In the genomic region with DNA sequence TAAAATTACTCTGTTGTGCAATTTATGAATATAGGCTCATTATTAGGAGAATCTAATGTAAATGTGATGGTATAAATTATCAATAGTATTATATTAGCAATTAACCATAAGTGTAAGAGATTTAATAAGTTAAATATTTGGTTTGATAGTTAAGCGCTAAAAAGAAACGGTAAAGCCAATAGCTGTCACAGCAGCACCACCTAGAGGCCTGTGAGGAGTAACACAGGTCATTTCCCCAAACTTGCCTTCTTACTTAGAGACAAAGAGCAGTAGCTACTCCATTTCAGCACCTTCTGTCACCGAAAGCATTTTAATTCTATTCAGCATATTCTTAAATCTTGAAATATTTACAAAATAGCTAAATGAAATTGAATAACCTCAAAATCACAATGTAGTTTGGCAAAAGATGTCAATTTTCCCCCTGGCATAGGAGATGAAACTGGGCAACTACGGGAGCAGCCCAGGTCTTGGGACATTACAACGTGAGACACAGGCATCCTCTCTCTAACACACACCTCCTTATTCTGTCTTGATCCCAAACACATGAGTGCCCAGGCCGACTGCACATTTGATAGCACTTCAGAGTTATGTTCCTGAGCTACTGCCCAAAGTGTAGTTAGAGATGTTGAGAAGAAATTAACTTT, we compare ENCODE assay signal across 8 cellular contexts. TPM values are rescaled to one million over a fixed set of nuclear protein-coding genes. Genes with fewer than 3 reads are reported as not detected.
A peak's percentile ranks its signal among the peaks of the same experiment; 100 is the strongest.
DNase-seq lines count a peak whose midpoint lies in the region; ATAC-seq and TF ChIP-seq lines count a peak whose summit lies in the region.

No MANE protein-coding gene starts in this region.

- no peaks in the 10 kb centered on the region for H3K4me1 ChIP-seq in Peyer's patch

- TF ChIP-seq CTCF in 22Rv1 (IDR thresholded peaks at IDR 0.05) (peak; percentile 87), GM06990 (IDR thresholded peaks at IDR 0.05; ENCODE audit: insufficient read depth, low read length, poor library complexity, severe bottlenecking) (peak; percentile 82), Peyer's patch (IDR thresholded peaks at IDR 0.05) (peak; percentile 50 to 88 (median 82)), foreskin fibroblast (IDR thresholded peaks at IDR 0.05; ENCODE audit: low read depth, low read length) (peak; percentile 93), progenitor cell of endocrine pancreas (IDR thresholded peaks at IDR 0.05; ENCODE audit: unreplicated experiment) (peak; percentile 95)

- peak; percentile 55 for ATAC-seq in HG03342 (IDR thresholded peaks at IDR 0.05; ENCODE audit: unreplicated experiment)
- peak; percentile 60 for ATAC-seq in activated T-helper 17 cell treated with anti-CD3 and anti-CD28 coated beads, Interleukin-2, amount 50 U/mL, for 72 hours (replicated peaks)

- H3K4me3 Mint-ChIP-seq in activated T-helper 17 cell treated with anti-CD3 and anti-CD28 coated beads, Interleukin-2, amount 50 U/mL, for 72 hours, result no peak overlapping the region
- H3K4me3 Mint-ChIP-seq in progenitor cell of endocrine pancreas (ENCODE audit: low read depth), result no peak overlapping the region

- H3K36me3 Mint-ChIP-seq in activated T-helper 17 cell treated with anti-CD3 and anti-CD28 coated beads, Interleukin-2, amount 50 U/mL, for 72 hours (ENCODE audit: low read depth), result no peaks in the 10 kb centered on the region
- no peaks in the 10 kb centered on the region for H3K36me3 Mint-ChIP-seq in progenitor cell of endocrine pancreas (ENCODE audit: insufficient read depth)

- H3K4me1 Mint-ChIP-seq in activated T-helper 17 cell treated with anti-CD3 and anti-CD28 coated beads, Interleukin-2, amount 50 U/mL, for 72 hours, result no peaks in the 10 kb centered on the region
- peaks cover 9% of the 10 kb centered on the region for H3K4me1 Mint-ChIP-seq in progenitor cell of endocrine pancreas (ENCODE audit: low read depth)

- no peak overlapping the region for H3K27ac ChIP-seq in 22Rv1
- H3K27ac ChIP-seq in Peyer's patch, result no peak overlapping the region

- H3K4me3 ChIP-seq in GM06990 (replicated peaks; ENCODE audit: low read depth, low read length) (no peak overlapping the region), Peyer's patch (no peak overlapping the region), foreskin fibroblast (ENCODE audit: low read depth in 1 of 2, low read length in 2 of 2) (no peak overlapping the region)

- no peak overlapping the region for H3K27ac Mint-ChIP-seq in activated T-helper 17 cell treated with anti-CD3 and anti-CD28 coated beads, Interleukin-2, amount 50 U/mL, for 72 hours
- no peak overlapping the region for H3K27ac Mint-ChIP-seq in progenitor cell of endocrine pancreas

- H3K27me3 ChIP-seq in GM06990 (replicated peaks; ENCODE audit: control insufficient read depth, insufficient read depth, low read length) (no peaks in the 10 kb centered on the region; the same call in 1 of the 2 replicates), Peyer's patch (no peaks in the 10 kb centered on the region)

- no peak for TF ChIP-seq POLR2A in Peyer's patch (IDR thresholded peaks at IDR 0.05)

- H3K36me3 ChIP-seq in GM06990 (ENCODE audit: control insufficient read depth, insufficient read depth, low read length) (no peaks in the 10 kb centered on the region), Peyer's patch (no peaks in the 10 kb centered on the region)

- no peaks in the 10 kb centered on the region for H3K27me3 Mint-ChIP-seq in activated T-helper 17 cell treated with anti-CD3 and anti-CD28 coated beads, Interleukin-2, amount 50 U/mL, for 72 hours
- peaks cover 4% of the 10 kb centered on the region for H3K27me3 Mint-ChIP-seq in progenitor cell of endocrine pancreas

- DNase-seq in GM06990 (ENCODE audit: extremely low read depth, insufficient read length) (no peak), Peyer's patch (peak in 1 of 3 donors; percentile 74), foreskin fibroblast (peak; percentile 36 to 75), progenitor cell of endocrine pancreas (ENCODE audit: low spot score, unreplicated experiment) (peak; percentile 30), OCI-M2 (lab: John Stamatoyannopoulos, UW; ENCODE audit: unreplicated experiment) (no peak)

- H3K9me3 Mint-ChIP-seq in activated T-helper 17 cell treated with anti-CD3 and anti-CD28 coated beads, Interleukin-2, amount 50 U/mL, for 72 hours, result no peaks in the 10 kb centered on the region
- H3K9me3 Mint-ChIP-seq in progenitor cell of endocrine pancreas (ENCODE audit: low read depth), result no peaks in the 10 kb centered on the region

- no peaks in the 10 kb centered on the region for H3K9me3 ChIP-seq in Peyer's patch

RNA-seq across cellular contexts. Expression of gene DYNLRB2, which starts 14.3 kb away (rescaled TPM):
- total RNA-seq in Peyer's patch (not detected), progenitor cell of endocrine pancreas (2.2 and 3.6 TPM in 2 replicates)
- not detected for total RNA-seq in activated T-helper 17 cell treated with anti-CD3 and anti-CD28 coated beads, Interleukin-2, amount 50 U/mL, for 72 hours

Comparison
In these comparisons a context has a peak if more than half of its experiments do, and no peak if none do; other contexts are left out.
1. DNase-seq: peak in foreskin fibroblast (2 of 2) and progenitor cell of endocrine pancreas (single experiment); none in GM06990 (single experiment) and OCI-M2 (single experiment).
2. Peak in every context shown above with its lines, with median percentiles within 50 percentile points of each other: CTCF ChIP-seq.